In the genomic region with DNA sequence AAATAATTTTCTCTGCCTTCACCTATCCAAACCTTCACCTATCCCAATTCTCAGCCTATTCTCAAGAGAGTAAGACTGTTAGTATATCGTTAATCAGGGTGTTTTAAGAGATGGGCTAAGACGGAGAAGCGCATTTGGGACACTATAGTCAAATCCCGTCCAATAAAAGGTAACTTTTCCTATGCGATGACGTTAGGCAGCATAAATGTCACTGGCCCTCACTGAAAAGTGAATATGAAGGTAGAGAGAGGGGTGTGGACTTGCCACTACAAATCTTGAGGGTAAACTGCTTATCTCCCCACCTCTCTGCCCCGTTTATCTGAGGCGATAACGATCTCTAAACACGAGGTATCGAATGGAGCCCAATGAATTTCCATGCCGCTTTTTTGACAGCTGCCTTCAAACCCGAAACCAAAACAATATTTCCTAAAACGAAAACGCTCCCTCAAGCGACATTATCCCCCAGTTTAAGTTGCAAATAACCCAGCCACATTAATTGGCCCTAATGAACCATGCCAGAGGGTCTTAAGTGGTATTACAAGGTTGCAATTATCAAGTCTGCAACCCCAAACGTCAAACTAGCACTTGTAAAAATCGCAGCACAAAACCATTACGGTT, we compare ENCODE assay signal across 8 cellular contexts. TPM values are rescaled to one million over a fixed set of nuclear protein-coding genes. Genes with fewer than 3 reads are reported as not detected.
A peak's percentile ranks its signal among the peaks of the same experiment; 100 is the strongest.
DNase-seq lines count a peak whose midpoint lies in the region; ATAC-seq and TF ChIP-seq lines count a peak whose summit lies in the region.

No MANE protein-coding gene starts in this region.

- no peak overlapping the region for H3K14ac ChIP-seq in mesenchymal stem cell (ENCODE audit: low read length in 2 of 2)

- H2AFZ ChIP-seq in mammary epithelial cell (ENCODE audit: low read depth, low read length) (no peak overlapping the region), mesenchymal stem cell (ENCODE audit: low read depth, low read length) (no peak overlapping the region)

- H3K27ac ChIP-seq in mammary epithelial cell (ENCODE audit: insufficient read depth, low read depth, low read length), result peak overlapping the region; percentile 97
- no peak overlapping the region for H3K27ac ChIP-seq in mesenchymal stem cell (ENCODE audit: low read length, poor library complexity, severe bottlenecking)
- peak overlapping the region; percentile 100 for H3K27ac ChIP-seq in upper lobe of right lung

- intact Hi-C loops in mammary epithelial cell (cut with micrococcal nuclease) (loop anchor here (2.0 to 5.0 kb wide), 7 partner anchors 157 to 780 kb away; no protein-coding TSS in a partner anchor), upper lobe of right lung (cut with DNase I) (loop anchor here (2.0 kb wide), 1 partner anchor 393 kb away; no protein-coding TSS in a partner anchor)

- H3K9me3 ChIP-seq in MG63, result no peaks in the 10 kb centered on the region
- H3K9me3 ChIP-seq in mammary epithelial cell (replicated peaks; ENCODE audit: insufficient read depth, low read length), result no peaks in the 10 kb centered on the region
- no peaks in the 10 kb centered on the region for H3K9me3 ChIP-seq in mesenchymal stem cell (ENCODE audit: control insufficient read depth, low read length)
- H3K9me3 ChIP-seq in upper lobe of right lung, result no peaks in the 10 kb centered on the region

- H4K91ac ChIP-seq in mesenchymal stem cell (ENCODE audit: low read length), result no peak overlapping the region

- CTCF ChIA-PET in mammary epithelial cell (lab: Charles Lee; ENCODE audit: low non-redundant PET), result interaction anchor here (0.5 kb wide), 1 partner anchor 467 kb away, joined by 21 read pairs; no protein-coding TSS in a partner anchor

- no peak overlapping the region for H3K18ac ChIP-seq in mesenchymal stem cell (ENCODE audit: low read depth in 1 of 2, low read length in 2 of 2)

- H3K79me2 ChIP-seq in mammary epithelial cell (ENCODE audit: insufficient read depth, low read length), result peaks cover 67% of the 10 kb centered on the region

- no peak overlapping the region for H2BK12ac ChIP-seq in mesenchymal stem cell (ENCODE audit: low read length in 2 of 2)

- no peak for ATAC-seq in upper lobe of right lung
- ATAC-seq in GM19324 (IDR thresholded peaks at IDR 0.05; ENCODE audit: low FRiP score, unreplicated experiment), result no peak
- no peak for ATAC-seq in GM19452 (IDR thresholded peaks at IDR 0.05; ENCODE audit: unreplicated experiment)

- 1% methylated on average over 17 of the region's 19 CpGs for WGBS in mammary epithelial cell (ENCODE audit: low coverage, missing lambda C conversion rate)
- 19% methylated on average over 19 of the region's 19 CpGs for WGBS in mesenchymal stem cell

- peaks cover 7% of the 10 kb centered on the region for H3K79me1 ChIP-seq in mesenchymal stem cell (replicated peaks; ENCODE audit: low read length, poor library complexity, severe bottlenecking)

- dilution Hi-C loops in mammary epithelial cell (cut with HindIII; ENCODE audit: low sequenced_read_pairs), result no loop called here

- H2BK15ac ChIP-seq in mesenchymal stem cell (ENCODE audit: low read depth, poor library complexity, severe bottlenecking), result no peak overlapping the region

- H3K27me3 ChIP-seq in MG63 (no peaks in the 10 kb centered on the region), mammary epithelial cell (ENCODE audit: insufficient read depth, low read length) (no peaks in the 10 kb centered on the region), mesenchymal stem cell (ENCODE audit: control insufficient read depth in 1 of 2, insufficient read depth in 1 of 2, low read length in 2 of 2) (no peaks in the 10 kb centered on the region), upper lobe of right lung (no peaks in the 10 kb centered on the region)

- H3K4me3 ChIP-seq in MG63, result peak overlapping the region; percentile 80
- peak overlapping the region; percentile 72 to 83 (median 78) for H3K4me3 ChIP-seq in mammary epithelial cell (replicated peaks in 1 of 3; ENCODE audit: insufficient read depth in 1 of 3, low read depth in 2 of 3, low read length in 3 of 3)
- H3K4me3 ChIP-seq in mesenchymal stem cell (ENCODE audit: insufficient read depth in 1 of 2, low read depth in 1 of 2, low read length in 2 of 2), result peak overlapping the region; percentile 89 to 97
- H3K4me3 ChIP-seq in upper lobe of right lung, result peak overlapping the region; percentile 91

- peak overlapping the region; percentile 78 for H3K4me2 ChIP-seq in mammary epithelial cell (ENCODE audit: insufficient read depth, low read depth, low read length)
- H3K4me2 ChIP-seq in mesenchymal stem cell (ENCODE audit: low read length, poor library complexity, severe bottlenecking), result peak overlapping the region; percentile 84

- H3K36me3 ChIP-seq in MG63 (peaks cover 38% of the 10 kb centered on the region), mammary epithelial cell (ENCODE audit: insufficient read depth, low read length) (peaks cover 2% of the 10 kb centered on the region), mesenchymal stem cell (ENCODE audit: control insufficient read depth in 1 of 2, insufficient read depth in 2 of 2, low read depth in 1 of 2, low read length in 2 of 2) (peaks cover 0 to 18% of the 10 kb centered on the region in 2 experiments), upper lobe of right lung (peaks cover 13% of the 10 kb centered on the region)

- no peak overlapping the region for H2AK5ac ChIP-seq in mesenchymal stem cell (ENCODE audit: low read length, severe bottlenecking)

- no peak overlapping the region for H3K4ac ChIP-seq in mesenchymal stem cell (ENCODE audit: low read depth in 1 of 2, low read length in 2 of 2)

- H4K20me1 ChIP-seq in mammary epithelial cell (ENCODE audit: insufficient read depth, low read length), result no peaks in the 10 kb centered on the region

- no peak overlapping the region for H3K23ac ChIP-seq in mesenchymal stem cell (ENCODE audit: low read length in 2 of 2)

- H3K4me1 ChIP-seq in mammary epithelial cell (ENCODE audit: insufficient read depth, low read length) (peaks cover 11% of the 10 kb centered on the region), mesenchymal stem cell (ENCODE audit: control insufficient read depth, insufficient read depth, low read depth, low read length) (peaks cover 2% of the 10 kb centered on the region), upper lobe of right lung (peaks cover 30% of the 10 kb centered on the region)

- H2BK120ac ChIP-seq in mesenchymal stem cell (ENCODE audit: low read depth, low read length), result no peak overlapping the region

- TF ChIP-seq CTCF in mammary epithelial cell (conservative IDR thresholded peaks at IDR 0.05 in 1 of 2, IDR thresholded peaks at IDR 0.05 in 1 of 2; ENCODE audit: extremely low read depth in 1 of 2, insufficient read depth in 1 of 2, low read depth in 1 of 2, low read length in 2 of 2), result no peak
- TF ChIP-seq CTCF in upper lobe of right lung (IDR thresholded peaks at IDR 0.05), result no peak

- in situ Hi-C loops in mammary epithelial cell (cut with MboI; ENCODE audit: low sequenced_read_pairs in 2 of 2), result loop anchor here in 1 of 2 donors (10.0 to 25.0 kb wide), 2 partner anchors 423 to 735 kb away; no protein-coding TSS in a partner anchor

- no peak overlapping the region for H2BK5ac ChIP-seq in mesenchymal stem cell (ENCODE audit: low read depth, low read length, poor library complexity, severe bottlenecking)

- H3K9ac ChIP-seq in mammary epithelial cell (ENCODE audit: insufficient read depth, low read length) (peak overlapping the region; percentile 94), mesenchymal stem cell (ENCODE audit: low read length) (peak overlapping the region; percentile 95)

- BruUV-seq in mammary epithelial cell (replicated peaks; lab: Mats Ljungman, UMichigan), result no TSS peak

- DNase-seq in DMS 273 (lab: John Stamatoyannopoulos, UW; ENCODE audit: unreplicated experiment) (peak; percentile 71), MG63 (no peak), mammary epithelial cell (peak; percentile 63), mesenchymal stem cell (no peak), upper lobe of right lung (no peak), MV-4-11 (lab: John Stamatoyannopoulos, UW) (no peak)

- H4K8ac ChIP-seq in mesenchymal stem cell (ENCODE audit: low read length), result no peak overlapping the region

RNA-seq across cellular contexts. Expression of a gene that starts 1.5 kb away (rescaled TPM):
- 45.6 and 50.8 TPM in 2 replicates for total RNA-seq in MG63 (2014; rRNA removed; shearing (Covaris generic); ENCODE audit: low replicate concordance)
- total RNA-seq in mammary epithelial cell, result 10 to 100 TPM; 62.8 to 64.4 TPM
- 27.0 TPM for polyA plus RNA-seq in mammary epithelial cell
- 97.8 TPM for polyA minus RNA-seq in mammary epithelial cell
- polyA plus RNA-seq in mesenchymal stem cell (2013, experiment 1 of 2), result 24.7 TPM
- polyA plus RNA-seq in mesenchymal stem cell (2013, experiment 2 of 2), result 24.3 TPM
- total RNA-seq in upper lobe of right lung, result 101 TPM

Comparison
In these comparisons a context has a peak if more than half of its experiments do, and no peak if none do; other contexts are left out.
1. DNase-seq: peak in DMS 273 (single experiment) and mammary epithelial cell (single experiment); none in MG63 (single experiment), mesenchymal stem cell (single experiment), upper lobe of right lung (single experiment) and MV-4-11 (single experiment).
2. Peak in every context shown above with its lines, with median percentiles within 50 percentile points of each other: H3K4me3 ChIP-seq.